17 cellular contexts compared by ENCODE assay signal in the genomic region with DNA sequence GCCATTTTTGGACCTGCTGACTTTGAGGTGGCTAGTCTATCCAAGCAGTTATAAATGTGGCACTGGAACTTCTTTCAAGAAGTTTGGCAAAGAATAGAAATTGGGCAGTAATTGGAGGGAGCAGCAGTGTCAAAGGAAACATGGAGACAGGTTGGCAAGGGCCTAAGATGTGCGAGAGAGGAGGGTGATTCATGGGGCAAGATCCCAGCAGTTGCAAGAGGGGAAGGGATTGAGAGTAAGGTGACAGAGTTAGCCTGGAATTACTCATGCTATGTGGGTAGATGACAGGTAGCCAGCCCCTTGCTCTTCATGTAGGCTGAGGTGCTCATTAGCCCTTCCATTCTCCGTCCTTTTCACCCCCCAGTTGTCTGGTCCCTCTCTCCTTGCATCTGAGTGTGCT. TPM values are rescaled to one million over a fixed set of nuclear protein-coding genes. Genes with fewer than 3 reads are reported as not detected.
A peak's percentile ranks its signal among the peaks of the same experiment; 100 is the strongest.
DNase-seq lines count a peak whose midpoint lies in the region; ATAC-seq and TF ChIP-seq lines count a peak whose summit lies in the region.
"Had no signal": no experiment of that assay in that cellular context is flagged by ENCODE, and none has a peak within 500 bp of the region (broad histone marks: within the 10 kb centered on the region; RNA-seq: fewer than 3 reads in every experiment).

No MANE protein-coding gene starts in this region.

- H3K4me1 ChIP-seq in neuronal stem cell (ENCODE audit: control insufficient read depth in 2 of 2, insufficient read depth in 1 of 2, low read depth in 1 of 2, low read length in 2 of 2), result peaks cover 0 to 9% of the 10 kb centered on the region in 2 donors

- no peak overlapping the region for H2BK5ac ChIP-seq in neuronal stem cell (ENCODE audit: low read length)

- ATAC-seq in HG03439 (IDR thresholded peaks at IDR 0.05; ENCODE audit: unreplicated experiment) (no peak), GM19467 (IDR thresholded peaks at IDR 0.05; ENCODE audit: unreplicated experiment) (no peak)
- ATAC-seq: HCT116, K562 had no signal

- TF ChIP-seq CTCF in epithelial cell of esophagus (IDR thresholded peaks at IDR 0.05; ENCODE audit: insufficient read depth, low read depth, low read length, missing control alignments), result no peak

- no peak overlapping the region for H2BK15ac ChIP-seq in neuronal stem cell (ENCODE audit: low read length)

- H3K27me3 ChIP-seq in neuronal stem cell (ENCODE audit: control insufficient read depth in 3 of 3, insufficient read depth in 3 of 3, low read depth in 1 of 3, low read length in 3 of 3), result peaks cover 0 to 34% (median 0%) of the 10 kb centered on the region in 3 experiments
- H3K27me3 ChIP-seq: BLaER1 had no signal

- no peak overlapping the region for H4K91ac ChIP-seq in neuronal stem cell (ENCODE audit: low read depth, low read length, poor library complexity)

- no peak overlapping the region for H3K9ac ChIP-seq in neuronal stem cell (ENCODE audit: low read depth, low read length, poor library complexity)
- H3K9ac ChIP-seq: BLaER1 had no signal

- DNase-seq in ELR (ENCODE audit: low read depth) (peak; percentile 54), M059J (ENCODE audit: low read depth) (peak; percentile 64), epithelial cell of esophagus (ENCODE audit: low read depth) (peak; percentile 47), neuronal stem cell (ENCODE audit: low spot score) (no peak)
- no peak for DNase-seq in activated CD4-positive, alpha-beta T cell treated with anti-CD3 and anti-CD28 coated beads, Interleukin-2, amount 50 U/mL, for 4 hours
- no peak for DNase-seq in activated naive CD4-positive, alpha-beta T cell treated with Interleukin-2 at 50 U/mL for 16 hours
- DNase-seq: ACHN; CD8-positive, alpha-beta memory T cell; NCI-H1105; NCI-H187; NCI-H446 had no signal

- no peak overlapping the region for H3K4ac ChIP-seq in neuronal stem cell (ENCODE audit: low read length)

- H3K4me3 ChIP-seq in epithelial cell of esophagus (ENCODE audit: low read length) (no peak overlapping the region), neuronal stem cell (ENCODE audit: low read length in 2 of 2) (no peak overlapping the region)
- H3K4me3 ChIP-seq: BLaER1, K562, PC-9 had no signal

- H3K79me1 ChIP-seq in neuronal stem cell (ENCODE audit: low read depth, low read length), result peaks cover 20% of the 10 kb centered on the region

- no peak overlapping the region for H2BK120ac ChIP-seq in neuronal stem cell (ENCODE audit: low read depth, low read length)

- H3K36me3 ChIP-seq in neuronal stem cell (replicated peaks in 1 of 2; ENCODE audit: control insufficient read depth in 2 of 2, insufficient read depth in 2 of 2, low read length in 2 of 2), result peaks cover 0 to 17% of the 10 kb centered on the region in 2 donors
- H3K36me3 ChIP-seq: BLaER1 had no signal

- H3K27ac ChIP-seq in neuronal stem cell (replicated peaks; ENCODE audit: low read length), result peak overlapping the region; percentile 3
- H3K27ac ChIP-seq: BLaER1, PC-9 had no signal

- no peak overlapping the region for H3K4me2 ChIP-seq in neuronal stem cell (ENCODE audit: insufficient read depth, low read length, poor library complexity, severe bottlenecking)
- H3K4me2 ChIP-seq: BLaER1, PC-9 had no signal

- H3K18ac ChIP-seq in neuronal stem cell (ENCODE audit: low read length), result no peak overlapping the region

- no peak overlapping the region for H3K23ac ChIP-seq in neuronal stem cell (ENCODE audit: low read depth, low read length, poor library complexity)

- H2BK12ac ChIP-seq in neuronal stem cell (ENCODE audit: low read length), result no peak overlapping the region

- H2AK5ac ChIP-seq in neuronal stem cell (ENCODE audit: low read depth, low read length), result no peak overlapping the region

- H3K14ac ChIP-seq in neuronal stem cell (ENCODE audit: low read length), result no peak overlapping the region

- no peak overlapping the region for H2AFZ ChIP-seq in neuronal stem cell (ENCODE audit: low read length)
- H2AFZ ChIP-seq: PC-9 had no signal

- no CpG with 5 or more reads among the region's 2 CpGs for WGBS in neuronal stem cell (ENCODE audit: extremely low coverage in 2 of 2, insufficient read length in 2 of 2, insufficient replicate concordance in 1 of 2), 2 donors

- H4K8ac ChIP-seq in neuronal stem cell (ENCODE audit: low read depth, low read length), result no peak overlapping the region

- H3K9me3 ChIP-seq in neuronal stem cell (replicated peaks in 1 of 2; ENCODE audit: control insufficient read depth in 2 of 2, insufficient read depth in 1 of 2, low read depth in 1 of 2, low read length in 2 of 2), result peaks cover 3 to 12% of the 10 kb centered on the region in 2 donors

RNA-seq across cellular contexts. Expression of a gene that starts 42.2 kb away (rescaled TPM):
- 7.9 and 9.6 TPM in 2 replicates for total RNA-seq in M059J (2014; rRNA removed; shearing (Covaris generic))
- 34.2 TPM for polyA plus RNA-seq in neuronal stem cell (2013, experiment 1 of 2)
- polyA plus RNA-seq in neuronal stem cell (2013, experiment 2 of 2), result 33.4 TPM

Comparison
In these comparisons a context has a peak if more than half of its experiments do, and no peak if none do; other contexts are left out.
1. DNase-seq: peak in ELR (single experiment), M059J (single experiment) and epithelial cell of esophagus (single experiment); none in neuronal stem cell (single experiment), activated CD4-positive, alpha-beta T cell treated with anti-CD3 and anti-CD28 coated beads, Interleukin-2, amount 50 U/mL, for 4 hours (0 of 2) and activated naive CD4-positive, alpha-beta T cell treated with Interleukin-2 at 50 U/mL for 16 hours (single experiment).